ENCODE assay signal across 1 cellular context in the genomic region with DNA sequence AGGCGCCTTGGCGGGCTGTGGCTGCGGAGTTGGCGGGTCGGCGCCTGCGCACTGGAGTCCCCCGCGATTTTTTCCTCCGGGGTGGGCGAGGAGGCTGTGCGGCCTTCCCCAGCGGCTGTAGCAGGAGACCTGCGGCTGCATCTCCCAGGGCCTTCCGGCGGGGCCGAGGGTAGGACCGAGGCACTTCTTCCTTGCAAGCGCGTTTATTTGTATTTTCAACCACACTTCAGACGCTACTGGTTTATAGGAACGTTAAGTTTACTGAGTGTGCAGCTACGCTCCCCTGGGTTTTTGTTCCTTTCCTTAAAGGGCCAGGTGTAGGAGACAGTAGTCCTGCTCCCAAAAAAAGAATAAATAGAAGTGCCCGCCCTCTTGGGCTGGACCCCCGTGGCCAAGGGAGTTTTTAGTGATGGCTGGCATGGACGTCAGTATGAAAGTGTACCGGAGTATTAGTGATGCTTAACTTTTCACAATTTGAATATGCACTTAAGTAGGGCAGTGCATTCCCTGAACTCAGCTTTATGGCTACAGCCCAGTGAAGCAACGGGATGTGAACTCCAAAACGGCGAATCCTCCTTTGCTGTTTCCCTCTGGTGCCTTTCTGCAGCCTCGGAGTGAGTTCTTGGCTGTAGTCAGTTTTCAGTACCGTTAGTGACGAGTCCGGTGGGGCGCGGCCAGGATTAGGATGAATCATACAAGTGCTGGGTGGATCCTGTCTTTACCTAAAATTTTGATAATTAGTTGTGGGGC.
TF ChIP-seq lines count a peak whose summit lies in the region.

No MANE protein-coding gene starts in this region.

TF ChIP-seq in HEK293, 187 proteins besides CTCF, POLR2A, EP300 and RAD21 (continued from another document):
- no peak for TF ChIP-seq ZNF580 (tag by site-specific recombination; IDR thresholded peaks at IDR 0.05)
